In genomic region chr13:44930280-44930679, GRCh38 we compare ENCODE assay signal across 13 cellular contexts.
"Had no signal": no experiment of that assay in that cellular context is flagged by ENCODE, and none has a peak within 500 bp of the region (broad histone marks: within the 10 kb centered on the region; RNA-seq: fewer than 3 reads in every experiment).

No MANE protein-coding gene starts in this region.

- H3K9me3 ChIP-seq: gastroesophageal sphincter, upper lobe of right lung had no signal

- H3K27me3 ChIP-seq: gastroesophageal sphincter, upper lobe of right lung had no signal

- H3K4me3 ChIP-seq: gastroesophageal sphincter, upper lobe of right lung had no signal

- ATAC-seq: activated naive CD4-positive, alpha-beta T cell treated with anti-CD3 and anti-CD28 coated beads, Interleukin-2, amount 50 U/mL, for 72 hours; gastroesophageal sphincter; left ventricle myocardium superior; T-helper 17 cell; upper lobe of right lung had no signal

- H3K9me3 Mint-ChIP-seq: activated B cell treated with CpG ODN at 0.5 μM for 24 hours; activated naive CD4-positive, alpha-beta T cell treated with anti-CD3 and anti-CD28 coated beads, Interleukin-2, amount 50 U/mL, for 72 hours; neural crest cell had no signal

- H3K27ac ChIP-seq: upper lobe of right lung had no signal

- H3K27ac Mint-ChIP-seq: activated B cell treated with CpG ODN at 0.5 μM for 24 hours; activated naive CD4-positive, alpha-beta T cell treated with anti-CD3 and anti-CD28 coated beads, Interleukin-2, amount 50 U/mL, for 72 hours; T-helper 17 cell had no signal

- H3K36me3 Mint-ChIP-seq: activated naive CD4-positive, alpha-beta T cell treated with anti-CD3 and anti-CD28 coated beads, Interleukin-2, amount 50 U/mL, for 72 hours had no signal

- H3K36me3 ChIP-seq: gastroesophageal sphincter, upper lobe of right lung had no signal

- H3K4me3 Mint-ChIP-seq: activated B cell treated with CpG ODN at 0.5 μM for 24 hours, neural crest cell, T-helper 17 cell had no signal

- H3K4me1 Mint-ChIP-seq: activated B cell treated with CpG ODN at 0.5 μM for 24 hours had no signal

- DNase-seq: activated B cell treated with CpG ODN at 0.5 μM for 24 hours; activated T-cell treated with anti-CD3 and anti-CD28 coated beads, Interleukin-2, amount 50 U/mL, for 1 hour; amygdala; kidney; left ventricle myocardium superior; mesendoderm; retina; small intestine; T-helper 17 cell; upper lobe of right lung had no signal
